ENCODE assay signal across 29 cellular contexts in the genomic region with DNA sequence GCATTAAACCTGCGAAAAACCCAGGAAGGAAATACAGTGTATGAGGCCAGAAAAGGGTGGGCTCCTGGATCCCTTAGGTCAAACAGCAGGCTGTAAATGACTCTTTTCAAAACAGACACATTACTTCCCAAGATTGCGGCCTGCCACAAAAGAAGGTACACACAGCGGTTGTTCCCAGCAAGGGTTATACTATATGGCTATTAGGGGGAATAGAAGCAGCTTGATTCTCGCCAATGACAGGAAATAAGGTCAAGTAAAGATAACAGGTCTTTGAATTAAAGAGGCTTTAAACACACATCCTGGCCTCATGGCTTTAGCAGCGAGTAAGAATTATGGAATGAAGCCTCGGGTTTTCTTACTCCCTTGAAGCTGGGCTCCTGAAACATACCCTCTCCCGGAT. TPM values are rescaled to one million over a fixed set of nuclear protein-coding genes. Genes with fewer than 3 reads are reported as not detected.
"Had no signal": no experiment of that assay in that cellular context is flagged by ENCODE, and none has a peak within 500 bp of the region (broad histone marks: within the 10 kb centered on the region; RNA-seq: fewer than 3 reads in every experiment).

No MANE protein-coding gene starts in this region.

- H3K27me3 Mint-ChIP-seq: activated T-helper 17 cell treated with anti-CD3 and anti-CD28 coated beads, Interleukin-2, amount 50 U/mL, for 72 hours; progenitor cell of endocrine pancreas had no signal

- H3K4me3 Mint-ChIP-seq: activated B cell treated with CpG ODN at 0.5 μM for 24 hours; activated CD4-positive, alpha-beta T cell treated with anti-CD3 and anti-CD28 coated beads for 36 hours; activated T-cell treated with anti-CD3 and anti-CD28 coated beads, Interleukin-2, amount 50 U/mL, for 24 hours; activated T-helper 17 cell treated with anti-CD3 and anti-CD28 coated beads, Interleukin-2, amount 50 U/mL, for 72 hours; effector memory CD8-positive, alpha-beta T cell; immature natural killer cell; naive thymus-derived CD8-positive, alpha-beta T cell had no signal

- H3K36me3 ChIP-seq: brain microvascular endothelial cell, esophagus squamous epithelium, gastrocnemius medialis, left ventricle myocardium inferior, upper lobe of right lung had no signal

- H3K4me1 Mint-ChIP-seq: activated B cell treated with CpG ODN at 0.5 μM for 24 hours; activated T-helper 17 cell treated with anti-CD3 and anti-CD28 coated beads, Interleukin-2, amount 50 U/mL, for 72 hours; immature natural killer cell had no signal

- H3K9me3 ChIP-seq: gastrocnemius medialis had no signal

- DNase-seq: activated B cell treated with CpG ODN at 0.5 μM for 24 hours; activated CD4-positive, alpha-beta T cell treated with anti-CD3 and anti-CD28 coated beads for 36 hours; activated CD4-positive, alpha-beta T cell treated with anti-CD3 and anti-CD28 coated beads, Interleukin-2, amount 50 U/mL, for 4 hours; activated CD8-positive, alpha-beta memory T cell treated with anti-CD3 and anti-CD28 coated beads for 24 hours; activated CD8-positive, alpha-beta memory T cell treated with anti-CD3 and anti-CD28 coated beads, Interleukin-2, amount 50 U/mL, for 4 hours; activated T-cell treated with anti-CD3 and anti-CD28 coated beads, Interleukin-2, amount 50 U/mL, for 24 hours; aorta; brain microvascular endothelial cell; caudate nucleus; dorsolateral prefrontal cortex; effector memory CD8-positive, alpha-beta T cell; esophagus squamous epithelium; gastrocnemius medialis; head of caudate nucleus; immature natural killer cell; left ventricle myocardium inferior; naive thymus-derived CD8-positive, alpha-beta T cell; retina; stimulated activated CD4-positive, alpha-beta T cell treated with anti-CD3 and anti-CD28 coated beads, Interleukin-4, amount 100 ng/mL, for 24 hours; stimulated activated naive CD8-positive, alpha-beta T cell treated with anti-CD3 and anti-CD28 coated beads, Interleukin-15, Interleukin-2, amounts not matched to agents 100 U/mL and 50 U/mL, for 24 hours; T-helper 9 cell; upper lobe of right lung had no signal

- ATAC-seq: activated CD4-positive, alpha-beta T cell treated with anti-CD3 and anti-CD28 coated beads for 36 hours; activated naive CD4-positive, alpha-beta T cell treated with anti-CD3 and anti-CD28 coated beads, Interleukin-2, amount 50 U/mL, for 72 hours; activated T-helper 17 cell treated with anti-CD3 and anti-CD28 coated beads, Interleukin-2, amount 50 U/mL, for 72 hours; effector memory CD8-positive, alpha-beta T cell; gastrocnemius medialis; naive thymus-derived CD8-positive, alpha-beta T cell; stimulated activated naive CD8-positive, alpha-beta T cell treated with anti-CD3 and anti-CD28 coated beads, Interleukin-15, Interleukin-2, amounts not matched to agents 100 U/mL and 50 U/mL, for 24 hours; upper lobe of right lung had no signal

- H3K4me3 ChIP-seq: dorsolateral prefrontal cortex, esophagus squamous epithelium, gastrocnemius medialis, left ventricle myocardium inferior, upper lobe of right lung had no signal

- H3K27ac Mint-ChIP-seq: activated B cell treated with CpG ODN at 0.5 μM for 24 hours; activated CD4-positive, alpha-beta T cell treated with anti-CD3 and anti-CD28 coated beads for 36 hours; activated naive CD4-positive, alpha-beta T cell treated with anti-CD3 and anti-CD28 coated beads, Interleukin-2, amount 50 U/mL, for 72 hours; activated T-cell treated with anti-CD3 and anti-CD28 coated beads, Interleukin-2, amount 50 U/mL, for 24 hours; activated T-helper 17 cell treated with anti-CD3 and anti-CD28 coated beads, Interleukin-2, amount 50 U/mL, for 72 hours; effector memory CD8-positive, alpha-beta T cell; immature natural killer cell; progenitor cell of endocrine pancreas had no signal

- H3K4me1 ChIP-seq: esophagus squamous epithelium, gastrocnemius medialis, left ventricle myocardium inferior, upper lobe of right lung had no signal

- H3K27ac ChIP-seq: brain microvascular endothelial cell, dorsolateral prefrontal cortex, esophagus squamous epithelium, gastrocnemius medialis, left ventricle myocardium inferior, upper lobe of right lung had no signal

- H3K27me3 ChIP-seq: brain microvascular endothelial cell, esophagus squamous epithelium, gastrocnemius medialis, upper lobe of right lung had no signal

RNA-seq across cellular contexts. Expression of a gene that starts 58.3 kb away (rescaled TPM):
- total RNA-seq: activated CD4-positive, alpha-beta T cell treated with anti-CD3 and anti-CD28 coated beads for 36 hours; aorta; esophagus squamous epithelium; gastrocnemius medialis; kidney epithelial cell; left ventricle myocardium inferior; naive thymus-derived CD8-positive, alpha-beta T cell; osteocyte; subcutaneous adipose tissue; T-helper 1 cell treated with Interleukin-12 subunit alpha and Interleukin-12 subunit beta and Interleukin-4 antibody, amounts not matched to agents 30 ng/mL and 1 ng/mL, for 36 hours; upper lobe of right lung had no signal
- polyA plus RNA-seq: aorta; immature natural killer cell; naive thymus-derived CD8-positive, alpha-beta T cell had no signal
